ENCODE assay signal across 19 cellular contexts in the genomic region with DNA sequence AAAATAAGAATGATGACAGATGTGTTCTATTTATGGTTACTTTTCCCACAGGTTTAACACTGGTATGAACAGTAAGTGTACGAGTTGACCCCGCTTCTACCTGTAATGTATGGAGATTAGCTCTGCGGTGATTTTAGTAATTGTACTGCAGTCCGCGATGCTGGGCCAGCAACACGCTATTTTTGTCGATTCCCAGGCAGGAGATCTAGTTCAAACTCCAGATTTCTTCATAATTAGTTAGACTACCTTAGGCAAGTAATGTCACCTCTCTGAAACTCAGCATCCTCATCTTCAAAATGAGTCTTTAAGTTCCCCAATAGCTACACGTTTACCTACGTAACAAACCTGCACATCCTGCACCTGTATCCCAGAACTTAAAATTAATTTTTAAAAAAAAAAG. TPM values are rescaled to one million over a fixed set of nuclear protein-coding genes. Genes with fewer than 3 reads are reported as not detected.
DNase-seq lines count a peak whose midpoint lies in the region; ATAC-seq, FAIRE-seq and TF ChIP-seq lines count a peak whose summit lies in the region.
"Had no signal": no experiment of that assay in that cellular context is flagged by ENCODE, and none has a peak within 500 bp of the region (broad histone marks: within the 10 kb centered on the region; RNA-seq: fewer than 3 reads in every experiment).

No MANE protein-coding gene starts in this region.

- H3K18ac ChIP-seq in mesendoderm (ENCODE audit: low read length): no peak overlapping the region

- peaks cover 79% of the 10 kb centered on the region for H3K4me1 Mint-ChIP-seq in activated naive CD4-positive, alpha-beta T cell treated with anti-CD3 and anti-CD28 coated beads, Interleukin-2, amount 50 U/mL, for 24 hours
- H3K4me1 Mint-ChIP-seq in activated naive CD4-positive, alpha-beta T cell treated with anti-CD3 and anti-CD28 coated beads, Interleukin-2, amount 10 ng/mL, durations not matched to agents 7 days and 5 days: peaks cover 37% of the 10 kb centered on the region
- peaks cover 32% of the 10 kb centered on the region for H3K4me1 Mint-ChIP-seq in astrocyte (ENCODE audit: low read depth, unreplicated experiment)
- H3K4me1 Mint-ChIP-seq in stimulated activated memory B cell treated with anti-CD40 and anti-IgM and Interleukin-4, amounts not matched to agents 10 μg/mL and 1 μg/mL and 100 μg/mL, for 72 hours: peaks cover 84% of the 10 kb centered on the region

- WGBS in mesendoderm (ENCODE audit: extremely low coverage, insufficient coverage, low lambda C conversion rate): no CpG with 5 or more reads among the region's 9 CpGs
- WGBS in small intestine, 3 donors: 83 to 93% (median 90%) methylated on average over 9 of the region's 9 CpGs

- no peak overlapping the region for H2AK5ac ChIP-seq in mesendoderm (ENCODE audit: low read length)

- no peak for DNase-seq in activated naive CD4-positive, alpha-beta T cell treated with anti-CD3 and anti-CD28 coated beads, Interleukin-2, amount 10 ng/mL, durations not matched to agents 7 days and 5 days
- DNase-seq in astrocyte (ENCODE audit: low read depth) (no peak), mesendoderm (no peak), small intestine (no peak), nucleus accumbens (lab: John Stamatoyannopoulos, UW) (no peak)
- DNase-seq: 8988T; CD8-positive, alpha-beta T cell; DMS 273 treated with DMSO at 0.1 percent for 48 hours; DMS53; DND-41; EL; H9 had no signal

- H3K9me3 ChIP-seq in astrocyte (ENCODE audit: insufficient read depth, low read depth, low read length): no peaks in the 10 kb centered on the region
- no peaks in the 10 kb centered on the region for H3K9me3 ChIP-seq in small intestine (ENCODE audit: control insufficient read depth, low read depth)
- H3K9me3 ChIP-seq: BLaER1 treated with 17β-estradiol and CSF1 and Interleukin-3, amounts not matched to agents 10 nM and 100 nM had no signal

- H2BK120ac ChIP-seq in mesendoderm (ENCODE audit: low read depth, low read length): no peak overlapping the region

- peaks cover 7% of the 10 kb centered on the region for H3K4me1 ChIP-seq in astrocyte (ENCODE audit: insufficient read depth, low read length)
- peaks cover 38% of the 10 kb centered on the region for H3K4me1 ChIP-seq in mesendoderm (ENCODE audit: control insufficient read depth, low read depth, low read length)
- H3K4me1 ChIP-seq in small intestine (ENCODE audit: control insufficient read depth in 2 of 2, insufficient read depth in 1 of 2, low read depth in 1 of 2, low read length in 1 of 2): peaks cover 0 to 11% of the 10 kb centered on the region in 2 donors

- H4K8ac ChIP-seq in mesendoderm (ENCODE audit: low read depth, low read length): no peak overlapping the region

- H3K23ac ChIP-seq in mesendoderm (ENCODE audit: low read length): no peak overlapping the region

- FAIRE-seq in astrocyte (lab: Jason Lieb, UNC): no peak
- no peak for FAIRE-seq in small intestine (lab: Jason Lieb, UNC)
- FAIRE-seq: GM12878, H1 had no signal

- no peaks in the 10 kb centered on the region for H3K27me3 ChIP-seq in astrocyte (ENCODE audit: insufficient read depth, low read length)
- H3K27me3 ChIP-seq in mesendoderm (ENCODE audit: insufficient read depth, low read length, poor library complexity): no peaks in the 10 kb centered on the region
- no peaks in the 10 kb centered on the region for H3K27me3 ChIP-seq in small intestine (ENCODE audit: control insufficient read depth in 2 of 2, insufficient read depth in 2 of 2, low read length in 2 of 2)
- H3K27me3 ChIP-seq: BLaER1 treated with 17β-estradiol and CSF1 and Interleukin-3, amounts not matched to agents 10 nM and 100 nM had no signal

- H3K4me2 ChIP-seq in astrocyte (ENCODE audit: low read length) (no peak overlapping the region), mesendoderm (ENCODE audit: low read length) (no peak overlapping the region)

- no peaks in the 10 kb centered on the region for H3K9me3 Mint-ChIP-seq in activated naive CD4-positive, alpha-beta T cell treated with anti-CD3 and anti-CD28 coated beads, Interleukin-2, amount 50 U/mL, for 24 hours
- no peaks in the 10 kb centered on the region for H3K9me3 Mint-ChIP-seq in activated naive CD4-positive, alpha-beta T cell treated with anti-CD3 and anti-CD28 coated beads, Interleukin-2, amount 10 ng/mL, durations not matched to agents 7 days and 5 days
- H3K9me3 Mint-ChIP-seq in astrocyte (ENCODE audit: unreplicated experiment): no peaks in the 10 kb centered on the region
- H3K9me3 Mint-ChIP-seq in stimulated activated memory B cell treated with anti-CD40 and anti-IgM and Interleukin-4, amounts not matched to agents 10 μg/mL and 1 μg/mL and 100 μg/mL, for 72 hours: no peaks in the 10 kb centered on the region
- H3K9me3 Mint-ChIP-seq: CD8-positive, alpha-beta T cell; H9 had no signal

- no peak overlapping the region for H3K27ac ChIP-seq in astrocyte (ENCODE audit: low read depth, low read length)
- H3K27ac ChIP-seq in mesendoderm (ENCODE audit: low read depth, low read length): peak overlapping the region; percentile 55
- no peak overlapping the region for H3K27ac ChIP-seq in small intestine (ENCODE audit: low read depth in 1 of 2, low read length in 1 of 2)

- H4K20me1 ChIP-seq in astrocyte (ENCODE audit: insufficient read depth, low read length): peaks cover 79% of the 10 kb centered on the region

- H3K79me1 ChIP-seq in mesendoderm (ENCODE audit: low read length): peaks cover 17% of the 10 kb centered on the region

- H3K27ac Mint-ChIP-seq in activated naive CD4-positive, alpha-beta T cell treated with anti-CD3 and anti-CD28 coated beads, Interleukin-2, amount 50 U/mL, for 24 hours: peak overlapping the region; percentile 66
- no peak overlapping the region for H3K27ac Mint-ChIP-seq in activated naive CD4-positive, alpha-beta T cell treated with anti-CD3 and anti-CD28 coated beads, Interleukin-2, amount 10 ng/mL, durations not matched to agents 7 days and 5 days
- H3K27ac Mint-ChIP-seq in astrocyte (ENCODE audit: unreplicated experiment): no peak overlapping the region
- peak overlapping the region; percentile 31 for H3K27ac Mint-ChIP-seq in stimulated activated memory B cell treated with anti-CD40 and anti-IgM and Interleukin-4, amounts not matched to agents 10 μg/mL and 1 μg/mL and 100 μg/mL, for 72 hours
- H3K27ac Mint-ChIP-seq: B cell; CD8-positive, alpha-beta T cell had no signal

- no peak for ATAC-seq in stimulated activated memory B cell treated with anti-CD40 and anti-IgM and Interleukin-4, amounts not matched to agents 10 μg/mL and 1 μg/mL and 100 μg/mL, for 72 hours
- ATAC-seq in GM19397 (IDR thresholded peaks at IDR 0.05; ENCODE audit: unreplicated experiment): no peak
- ATAC-seq: CD8-positive, alpha-beta T cell; GM12878 had no signal

- no peak overlapping the region for H2BK5ac ChIP-seq in mesendoderm (ENCODE audit: low read length)

- no peaks in the 10 kb centered on the region for H3K27me3 Mint-ChIP-seq in activated naive CD4-positive, alpha-beta T cell treated with anti-CD3 and anti-CD28 coated beads, Interleukin-2, amount 50 U/mL, for 24 hours
- H3K27me3 Mint-ChIP-seq in activated naive CD4-positive, alpha-beta T cell treated with anti-CD3 and anti-CD28 coated beads, Interleukin-2, amount 10 ng/mL, durations not matched to agents 7 days and 5 days: no peaks in the 10 kb centered on the region
- H3K27me3 Mint-ChIP-seq in astrocyte (ENCODE audit: low read depth, unreplicated experiment): no peaks in the 10 kb centered on the region
- H3K27me3 Mint-ChIP-seq in stimulated activated memory B cell treated with anti-CD40 and anti-IgM and Interleukin-4, amounts not matched to agents 10 μg/mL and 1 μg/mL and 100 μg/mL, for 72 hours: no peaks in the 10 kb centered on the region
- H3K27me3 Mint-ChIP-seq: B cell had no signal

- TF ChIP-seq CTCF in astrocyte (IDR thresholded peaks at IDR 0.05; ENCODE audit: insufficient read depth, low read depth, low read length): no peak

- H3K36me3 Mint-ChIP-seq in activated naive CD4-positive, alpha-beta T cell treated with anti-CD3 and anti-CD28 coated beads, Interleukin-2, amount 50 U/mL, for 24 hours: peaks cover 11% of the 10 kb centered on the region
- H3K36me3 Mint-ChIP-seq in activated naive CD4-positive, alpha-beta T cell treated with anti-CD3 and anti-CD28 coated beads, Interleukin-2, amount 10 ng/mL, durations not matched to agents 7 days and 5 days: peaks cover 20% of the 10 kb centered on the region
- peaks cover 3% of the 10 kb centered on the region for H3K36me3 Mint-ChIP-seq in astrocyte (ENCODE audit: low read depth, unreplicated experiment)
- H3K36me3 Mint-ChIP-seq in stimulated activated memory B cell treated with anti-CD40 and anti-IgM and Interleukin-4, amounts not matched to agents 10 μg/mL and 1 μg/mL and 100 μg/mL, for 72 hours: peaks cover 34% of the 10 kb centered on the region

- H3K9ac ChIP-seq in astrocyte (ENCODE audit: low read length) (no peak overlapping the region), mesendoderm (ENCODE audit: low read length) (no peak overlapping the region)

- H3K79me2 ChIP-seq in astrocyte (ENCODE audit: insufficient read depth, low read length) (peaks cover 94% of the 10 kb centered on the region), mesendoderm (ENCODE audit: control insufficient read depth, insufficient read depth, low read length) (peaks cover 52% of the 10 kb centered on the region)

- H3K4me3 Mint-ChIP-seq in activated naive CD4-positive, alpha-beta T cell treated with anti-CD3 and anti-CD28 coated beads, Interleukin-2, amount 50 U/mL, for 24 hours: no peak overlapping the region
- no peak overlapping the region for H3K4me3 Mint-ChIP-seq in activated naive CD4-positive, alpha-beta T cell treated with anti-CD3 and anti-CD28 coated beads, Interleukin-2, amount 10 ng/mL, durations not matched to agents 7 days and 5 days
- H3K4me3 Mint-ChIP-seq in astrocyte (ENCODE audit: unreplicated experiment): peak overlapping the region; percentile 42
- no peak overlapping the region for H3K4me3 Mint-ChIP-seq in stimulated activated memory B cell treated with anti-CD40 and anti-IgM and Interleukin-4, amounts not matched to agents 10 μg/mL and 1 μg/mL and 100 μg/mL, for 72 hours
- H3K4me3 Mint-ChIP-seq: CD8-positive, alpha-beta T cell; H9 had no signal

- no peak overlapping the region for H3K4ac ChIP-seq in mesendoderm (ENCODE audit: low read depth, low read length)

- H3K36me3 ChIP-seq in astrocyte (ENCODE audit: insufficient read depth, low read length): peaks cover 6% of the 10 kb centered on the region
- H3K36me3 ChIP-seq in mesendoderm (ENCODE audit: control insufficient read depth, insufficient read depth, low read length): no peaks in the 10 kb centered on the region
- H3K36me3 ChIP-seq in small intestine (ENCODE audit: control insufficient read depth in 2 of 2, insufficient read depth in 2 of 2, low read length in 2 of 2): peaks cover 0 to 5% of the 10 kb centered on the region in 2 donors

- no peak overlapping the region for H2AFZ ChIP-seq in astrocyte (ENCODE audit: low read depth, low read length)

- no peak overlapping the region for H3K56ac ChIP-seq in mesendoderm (ENCODE audit: low read length)

- CTCF ChIA-PET in activated naive CD4-positive, alpha-beta T cell treated with anti-CD3 and anti-CD28 coated beads, Interleukin-2, amount 10 ng/mL, durations not matched to agents 7 days and 5 days (lab: Charles Lee): interaction anchor here (1.3 to 2.2 kb wide), 2 partner anchors 8 to 11 kb away, joined by 5 to 6 read pairs; no protein-coding TSS in a partner anchor

- no peak overlapping the region for H4K5ac ChIP-seq in mesendoderm (ENCODE audit: low read length)

- no peak overlapping the region for H2BK15ac ChIP-seq in mesendoderm (replicated peaks; ENCODE audit: low read depth)

- H3K4me3 ChIP-seq in astrocyte (ENCODE audit: insufficient read depth, low read depth, low read length) (no peak overlapping the region), mesendoderm (ENCODE audit: low read length) (no peak overlapping the region), small intestine (ENCODE audit: low read depth in 1 of 2, low read length in 2 of 2) (no peak overlapping the region)
- H3K4me3 ChIP-seq: BLaER1 treated with 17β-estradiol and CSF1 and Interleukin-3, amounts not matched to agents 10 nM and 100 nM; GM12878 had no signal

RNA-seq across cellular contexts. Expression of a gene that starts 21.5 kb away (rescaled TPM):
- 42.3 and 46.6 TPM in 2 replicates for total RNA-seq in astrocyte
- polyA plus RNA-seq in mesendoderm (2013, experiment 1 of 2): 30.2 TPM
- polyA plus RNA-seq in mesendoderm (2013, experiment 2 of 2): 28.5 TPM
- polyA plus RNA-seq in small intestine: 10 to 100 TPM; 10.8 to 11.5 (median 11.4) TPM

Comparison
In these comparisons a context has a peak if more than half of its experiments do, and no peak if none do; other contexts are left out.
1. H3K27ac Mint-ChIP-seq: peak in activated naive CD4-positive, alpha-beta T cell treated with anti-CD3 and anti-CD28 coated beads, Interleukin-2, amount 50 U/mL, for 24 hours (single experiment) and stimulated activated memory B cell treated with anti-CD40 and anti-IgM and Interleukin-4, amounts not matched to agents 10 μg/mL and 1 μg/mL and 100 μg/mL, for 72 hours (single experiment); none in activated naive CD4-positive, alpha-beta T cell treated with anti-CD3 and anti-CD28 coated beads, Interleukin-2, amount 10 ng/mL, durations not matched to agents 7 days and 5 days (single experiment) and astrocyte (single experiment).